In the genomic region with DNA sequence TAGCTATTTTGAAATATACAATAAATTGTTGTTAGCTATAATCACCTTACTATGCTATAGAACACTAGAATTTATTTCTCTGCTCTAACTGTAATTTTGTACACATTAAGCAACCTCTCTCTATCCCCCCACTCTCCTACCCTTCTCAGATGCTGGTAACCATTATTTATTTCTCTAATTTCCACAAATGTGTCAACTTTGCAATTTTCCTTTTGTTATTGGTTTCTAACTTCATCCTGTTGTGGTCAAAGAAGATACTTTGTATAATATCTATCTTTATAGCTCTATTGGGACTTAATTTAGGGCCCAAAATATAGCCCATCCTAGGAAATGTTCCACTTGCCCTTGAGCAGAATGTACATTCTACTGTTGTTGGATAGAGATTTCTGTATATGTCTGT, we compare ENCODE assay signal across 29 cellular contexts.
"Had no signal": no experiment of that assay in that cellular context is flagged by ENCODE, and none has a peak within 500 bp of the region (broad histone marks: within the 10 kb centered on the region; RNA-seq: fewer than 3 reads in every experiment).

No MANE protein-coding gene starts in this region.

- H3K4me3 ChIP-seq: adrenal gland, body of pancreas had no signal

- H3K27me3 ChIP-seq: adrenal gland, body of pancreas had no signal

- H3K4me1 ChIP-seq: adrenal gland, body of pancreas had no signal

- H3K4me3 Mint-ChIP-seq: activated B cell treated with CpG ODN at 0.5 μM for 24 hours; activated CD8-positive, alpha-beta T cell treated with anti-CD3 and anti-CD28 coated beads for 36 hours; activated naive CD4-positive, alpha-beta T cell treated with anti-CD3 and anti-CD28 coated beads for 36 hours; activated naive CD4-positive, alpha-beta T cell treated with anti-CD3 and anti-CD28 coated beads, Interleukin-2, amount 50 U/mL, for 24 hours; activated naive CD8-positive, alpha-beta T cell treated with anti-CD3 and anti-CD28 coated beads for 36 hours; activated naive CD8-positive, alpha-beta T cell treated with anti-CD3 and anti-CD28 coated beads, Interleukin-2, amount 50 U/mL, for 24 hours; activated T-helper 1 cell treated with anti-CD3 and anti-CD28 coated beads, Interleukin-12 subunit alpha, Interleukin-12 subunit beta, Interleukin-2, Interleukin-4 antibody, amounts not matched to agents 30 ng/mL and 10 ng/mL and 1 ng/mL, durations not matched to agents 14 hours and 24 hours and 36 hours; T-cell; T-helper 1 cell treated with Interleukin-12 subunit alpha and Interleukin-12 subunit beta and Interleukin-4 antibody, amounts not matched to agents 30 μg/mL and 1 μg/mL, for 36 hours had no signal

- DNase-seq: activated B cell treated with CpG ODN at 0.5 μM for 24 hours; activated CD4-positive, alpha-beta T cell treated with anti-CD3 and anti-CD28 coated beads for 48 hours; activated CD4-positive, alpha-beta T cell treated with anti-CD3 and anti-CD28 coated beads, Interleukin-2, amount 50 U/mL, for 1 hour; activated CD4-positive, alpha-beta T cell treated with anti-CD3 and anti-CD28 coated beads, Interleukin-2, amount 50 U/mL, for 48 hours; activated CD8-positive, alpha-beta memory T cell treated with anti-CD3 and anti-CD28 coated beads for 24 hours; activated CD8-positive, alpha-beta T cell treated with anti-CD3 and anti-CD28 coated beads for 36 hours; activated effector memory CD4-positive, alpha-beta T cell treated with anti-CD3 and anti-CD28 coated beads, Interleukin-2, amount 50 U/mL, for 16 hours; activated naive CD4-positive, alpha-beta T cell treated with anti-CD3 and anti-CD28 coated beads for 36 hours; activated naive CD8-positive, alpha-beta T cell treated with anti-CD3 and anti-CD28 coated beads for 36 hours; activated naive CD8-positive, alpha-beta T cell treated with anti-CD3 and anti-CD28 coated beads, Interleukin-2, amount 50 U/mL, for 24 hours; activated T-cell treated with anti-CD3 and anti-CD28 coated beads, Interleukin-2, amount 50 U/mL, for 48 hours; adrenal gland; amygdala; aorta; body of pancreas; caudate nucleus; effector CD8-positive, alpha-beta T cell; foreskin fibroblast; head of caudate nucleus; T-cell; T-helper 9 cell; WERI-Rb-1 had no signal

- FAIRE-seq: colon had no signal

- H3K27me3 Mint-ChIP-seq: activated B cell treated with CpG ODN at 0.5 μM for 24 hours; activated CD8-positive, alpha-beta T cell treated with anti-CD3 and anti-CD28 coated beads for 36 hours; activated naive CD8-positive, alpha-beta T cell treated with anti-CD3 and anti-CD28 coated beads for 36 hours; activated naive CD8-positive, alpha-beta T cell treated with anti-CD3 and anti-CD28 coated beads, Interleukin-2, amount 50 U/mL, for 24 hours; T-cell had no signal

- ATAC-seq: activated CD4-positive, CD25-positive, alpha-beta regulatory T cell treated with anti-CD3 and anti-CD28 coated beads, Interleukin-2, amount 50 U/mL, for 24 hours; activated CD8-positive, alpha-beta T cell treated with anti-CD3 and anti-CD28 coated beads for 36 hours; activated naive CD8-positive, alpha-beta T cell treated with anti-CD3 and anti-CD28 coated beads, Interleukin-2, amount 50 U/mL, for 24 hours; body of pancreas; esophagus mucosa; T-cell had no signal

- H3K4me1 Mint-ChIP-seq: activated naive CD4-positive, alpha-beta T cell treated with anti-CD3 and anti-CD28 coated beads, Interleukin-2, amount 50 U/mL, for 24 hours; activated naive CD8-positive, alpha-beta T cell treated with anti-CD3 and anti-CD28 coated beads for 36 hours; activated naive CD8-positive, alpha-beta T cell treated with anti-CD3 and anti-CD28 coated beads, Interleukin-2, amount 50 U/mL, for 24 hours; T-cell had no signal

- H3K9me3 Mint-ChIP-seq: T-helper 1 cell treated with Interleukin-12 subunit alpha and Interleukin-12 subunit beta and Interleukin-4 antibody, amounts not matched to agents 30 μg/mL and 1 μg/mL, for 36 hours had no signal

- H3K36me3 Mint-ChIP-seq: T-cell had no signal

- H3K9me3 ChIP-seq: adrenal gland had no signal

- H3K36me3 ChIP-seq: adrenal gland, WERI-Rb-1 had no signal

- H3K27ac ChIP-seq: adrenal gland, body of pancreas, WERI-Rb-1 had no signal

- H3K27ac Mint-ChIP-seq: activated B cell treated with CpG ODN at 0.5 μM for 24 hours; activated CD8-positive, alpha-beta T cell treated with anti-CD3 and anti-CD28 coated beads for 36 hours; activated naive CD4-positive, alpha-beta T cell treated with anti-CD3 and anti-CD28 coated beads for 36 hours; activated naive CD4-positive, alpha-beta T cell treated with anti-CD3 and anti-CD28 coated beads, Interleukin-2, amount 50 U/mL, for 24 hours; activated naive CD8-positive, alpha-beta T cell treated with anti-CD3 and anti-CD28 coated beads for 36 hours; activated naive CD8-positive, alpha-beta T cell treated with anti-CD3 and anti-CD28 coated beads, Interleukin-2, amount 50 U/mL, for 24 hours; activated T-helper 1 cell treated with anti-CD3 and anti-CD28 coated beads, Interleukin-12 subunit alpha, Interleukin-12 subunit beta, Interleukin-2, Interleukin-4 antibody, amounts not matched to agents 30 ng/mL and 10 ng/mL and 1 ng/mL, durations not matched to agents 14 hours and 24 hours and 36 hours; activated T-helper 2 cell treated with anti-CD3 and anti-CD28 coated beads, Interferon-gamma antibody, Interleukin-2, Interleukin-4, amounts not matched to agents 10 μg/mL and 5 μg/mL and 100 μg/mL, durations not matched to agents 14 hours and 24 hours and 36 hours; T-cell; T-helper 1 cell treated with Interleukin-12 subunit alpha and Interleukin-12 subunit beta and Interleukin-4 antibody, amounts not matched to agents 30 μg/mL and 1 μg/mL, for 36 hours had no signal
